In genomic region chr1:167708940-167709389, GRCh38 we compare ENCODE assay signal across 11 cellular contexts. TPM values are rescaled to one million over a fixed set of nuclear protein-coding genes. Genes with fewer than 3 reads are reported as not detected.
DNase-seq lines count a peak whose midpoint lies in the region; ATAC-seq and TF ChIP-seq lines count a peak whose summit lies in the region.
"Had no signal": no experiment of that assay in that cellular context is flagged by ENCODE, and none has a peak within 500 bp of the region (broad histone marks: within the 10 kb centered on the region; RNA-seq: fewer than 3 reads in every experiment).

No MANE protein-coding gene starts in this region.

- no peak for TF ChIP-seq CTCF in natural killer cell (IDR thresholded peaks at IDR 0.05)

- H3K4me1 Mint-ChIP-seq in natural killer cell = peaks cover 23 to 26% of the 10 kb centered on the region in 2 donors

- TF ChIP-seq POLR2A in GM18505 (IDR thresholded peaks at IDR 0.05; ENCODE audit: borderline replicate concordance, extremely low read depth, insufficient read depth, insufficient read length) = no peak

- in situ Hi-C loops in SK-MEL-5 (cut with HindIII; ENCODE audit: low pct_unique_long_range_greater_than_20kb, low sequenced_read_pairs) = no loop called here

- intact Hi-C loops in natural killer cell (cut with micrococcal nuclease) = no loop called here

- no peaks in the 10 kb centered on the region for H3K9me3 Mint-ChIP-seq in natural killer cell

- no peak overlapping the region for H3K4me3 Mint-ChIP-seq in natural killer cell

- H3K36me3 Mint-ChIP-seq in natural killer cell = no peaks in the 10 kb centered on the region

- ATAC-seq in GM18505 (IDR thresholded peaks at IDR 0.05; ENCODE audit: unreplicated experiment) (peak; percentile 47), HG02852 (IDR thresholded peaks at IDR 0.05; ENCODE audit: unreplicated experiment) (peak; percentile 49), natural killer cell (no peak), HG02870 (IDR thresholded peaks at IDR 0.05; ENCODE audit: unreplicated experiment) (no peak)

- H3K27ac Mint-ChIP-seq in natural killer cell = peak overlapping the region; percentile 71 to 78

- H3K27me3 Mint-ChIP-seq in natural killer cell (ENCODE audit: low read depth in 2 of 2) = no peaks in the 10 kb centered on the region

- DNase-seq in SK-MEL-5 (ENCODE audit: low read depth, low spot score) (peak; percentile 96), natural killer cell (no peak), DMS53 treated with DMSO at 0.1 percent for 48 hours (lab: John Stamatoyannopoulos, UW; ENCODE audit: unreplicated experiment) (no peak), pons (ENCODE audit: low spot score) (no peak)
- DNase-seq: activated effector memory CD4-positive, alpha-beta T cell treated with anti-CD3 and anti-CD28 coated beads, Interleukin-2, amount 50 U/mL, for 16 hours; left ventricle myocardium inferior; stimulated activated naive CD4-positive, alpha-beta T cell; SW 1271 had no signal

RNA-seq across cellular contexts. Expression of gene MPZL1, which starts 12.8 kb away (rescaled TPM):
- total RNA-seq in SK-MEL-5 (2014; rRNA removed; shearing (Covaris generic)) = 104 and 123 TPM in 2 replicates
- polyA plus RNA-seq in SK-MEL-5 (2015; cell fraction: cytosol; rRNA removed) = 89.4 and 121 TPM in 2 replicates
- polyA plus RNA-seq in SK-MEL-5 (2015; cell fraction: nucleus; rRNA removed) = 41.1 and 50.4 TPM in 2 replicates
- total RNA-seq in natural killer cell = 1 to 10 TPM; 3.4 to 4.6 (median 4.0) TPM

Comparison
In these comparisons a context has a peak if more than half of its experiments do, and no peak if none do; other contexts are left out.
1. ATAC-seq: peak in GM18505 (single experiment) and HG02852 (single experiment); none in natural killer cell (0 of 3) and HG02870 (single experiment).
2. RNA of gene MPZL1, which starts 12.8 kb away (total RNA-seq): 104 to 123 TPM in SK-MEL-5; 3.4 to 4.6 TPM in natural killer cell; every median in the first group is over 10 times any median in the second.